9 cellular contexts compared by ENCODE assay signal in genomic region chr6:135451617-135452190, GRCh38. TPM values are rescaled to one million over a fixed set of nuclear protein-coding genes. Genes with fewer than 3 reads are reported as not detected.
DNase-seq lines count a peak whose midpoint lies in the region; TF ChIP-seq lines count a peak whose summit lies in the region.
"Had no signal": no experiment of that assay in that cellular context is flagged by ENCODE, and none has a peak within 500 bp of the region (broad histone marks: within the 10 kb centered on the region; RNA-seq: fewer than 3 reads in every experiment).

No MANE protein-coding gene starts in this region.

- H3K4me3 ChIP-seq in Jurkat, Clone E6-1 (ENCODE audit: low read length), result no peak overlapping the region
- H3K4me3 ChIP-seq in SK-N-MC, result no peak overlapping the region
- no peak overlapping the region for H3K4me3 ChIP-seq in fibroblast of mammary gland (ENCODE audit: control insufficient read depth, low read depth, low read length)
- no peak overlapping the region for H3K4me3 ChIP-seq in retinal pigment epithelial cell (ENCODE audit: low read length)
- H3K4me3 ChIP-seq: SJSA1 had no signal

- peak; percentile 19 for DNase-seq in D341Med (ENCODE audit: low spot score)
- peak; percentile 57 for DNase-seq in Jurkat, Clone E6-1 (ENCODE audit: low read depth, low spot score)
- DNase-seq in SK-N-MC (ENCODE audit: low read depth, low spot score), result peak; percentile 30
- peak; percentile 57 for DNase-seq in fibroblast of mammary gland (ENCODE audit: low read depth)
- DNase-seq in retinal pigment epithelial cell (ENCODE audit: low read depth), result no peak
- DNase-seq in NCI-H2029 treated with DMSO at 0.1 percent for 48 hours (lab: John Stamatoyannopoulos, UW), result no peak
- no peak for DNase-seq in NCI-H2029 (lab: John Stamatoyannopoulos, UW)
- DNase-seq in activated naive CD4-positive, alpha-beta T cell treated with anti-CD3 and anti-CD28 coated beads, Interleukin-2, amount 50 U/mL, for 16 hours, result no peak

- H3K9ac ChIP-seq in SK-N-MC (ENCODE audit: insufficient read length), result no peak overlapping the region

- H3K36me3 ChIP-seq in SK-N-MC (ENCODE audit: insufficient read depth, low read length), result peaks cover 3% of the 10 kb centered on the region; the same call in 1 of the 2 replicates

- H3K27ac ChIP-seq in SK-N-MC, result no peak overlapping the region
- H3K27ac ChIP-seq: SJSA1 had no signal

- peak; percentile 63 for TF ChIP-seq CTCF in fibroblast of mammary gland (conservative IDR thresholded peaks at IDR 0.05; ENCODE audit: control insufficient read depth, insufficient read depth, low read depth, low read length)
- TF ChIP-seq CTCF in retinal pigment epithelial cell (conservative IDR thresholded peaks at IDR 0.05; ENCODE audit: low read depth, low read length), result peak; percentile 47

- no peaks in the 10 kb centered on the region for H3K9me3 ChIP-seq in SK-N-MC (ENCODE audit: low read depth, low read length)
- H3K9me3 ChIP-seq: SJSA1 had no signal

RNA-seq across cellular contexts. Expression of gene AHI1, which starts 45.8 kb away (rescaled TPM):
- polyA plus RNA-seq in Jurkat, Clone E6-1 (2012; ENCODE audit: insufficient read depth, insufficient read length), result 16.0 TPM

Comparison
In these comparisons a context has a peak if more than half of its experiments do, and no peak if none do; other contexts are left out.
1. DNase-seq: peak in D341Med (single experiment), Jurkat, Clone E6-1 (single experiment), SK-N-MC (single experiment) and fibroblast of mammary gland (single experiment); none in retinal pigment epithelial cell (single experiment), NCI-H2029 treated with DMSO at 0.1 percent for 48 hours (single experiment), NCI-H2029 (single experiment) and activated naive CD4-positive, alpha-beta T cell treated with anti-CD3 and anti-CD28 coated beads, Interleukin-2, amount 50 U/mL, for 16 hours (single experiment).